8 cellular contexts compared by ENCODE assay signal in genomic region chr7:55365103-55365679, GRCh38. TPM values are rescaled to one million over a fixed set of nuclear protein-coding genes. Genes with fewer than 3 reads are reported as not detected.
DNase-seq lines count a peak whose midpoint lies in the region; ATAC-seq and TF ChIP-seq lines count a peak whose summit lies in the region.

A gene with protein sequence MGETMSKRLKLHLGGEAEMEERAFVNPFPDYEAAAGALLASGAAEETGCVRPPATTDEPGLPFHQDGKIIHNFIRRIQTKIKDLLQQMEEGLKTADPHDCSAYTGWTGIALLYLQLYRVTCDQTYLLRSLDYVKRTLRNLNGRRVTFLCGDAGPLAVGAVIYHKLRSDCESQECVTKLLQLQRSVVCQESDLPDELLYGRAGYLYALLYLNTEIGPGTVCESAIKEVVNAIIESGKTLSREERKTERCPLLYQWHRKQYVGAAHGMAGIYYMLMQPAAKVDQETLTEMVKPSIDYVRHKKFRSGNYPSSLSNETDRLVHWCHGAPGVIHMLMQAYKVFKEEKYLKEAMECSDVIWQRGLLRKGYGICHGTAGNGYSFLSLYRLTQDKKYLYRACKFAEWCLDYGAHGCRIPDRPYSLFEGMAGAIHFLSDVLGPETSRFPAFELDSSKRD (plus strand): TSS chr7:55365337. CDS start chr7:55366026, 689 bp downstream.

- H3K79me2 ChIP-seq in hepatocyte: peaks cover 3% of the 10 kb centered on the region

- peak within 1 kb of the TSS; percentile 99 for H3K27ac ChIP-seq in hepatocyte

- H3K4me1 ChIP-seq in hepatocyte (ENCODE audit: insufficient read depth): peaks cover 11% of the 10 kb centered on the region

- peak within 1 kb of the TSS; percentile 87 for H3K4me3 Mint-ChIP-seq in CD14-positive monocyte

- H3K36me3 ChIP-seq in hepatocyte (replicated peaks; ENCODE audit: insufficient read depth, low read depth): no peaks in the 10 kb centered on the region

- H3K9me3 ChIP-seq in hepatocyte (ENCODE audit: low read depth): no peaks in the 10 kb centered on the region

- under 1% methylated on average over 32 of the region's 32 CpGs for WGBS in hepatocyte (ENCODE audit: low lambda C conversion rate, missing lambda C conversion rate)

- peaks cover 20% of the 10 kb centered on the region for H3K4me1 Mint-ChIP-seq in CD14-positive monocyte

- DNase-seq in CD14-positive monocyte (ENCODE audit: low spot score): no peak
- peak; percentile 50 for DNase-seq in NOMO-1 treated with DMSO at 0.1 percent for 48 hours (lab: John Stamatoyannopoulos, UW; ENCODE audit: unreplicated experiment)
- DNase-seq in amniotic epithelial cell (ENCODE audit: low read depth): peak; percentile 33
- DNase-seq in hepatocyte (ENCODE audit: low spot score): no peak
- DNase-seq in retinal pigment epithelial cell (ENCODE audit: low read depth): no peak
- DNase-seq in 8988T: no peak

- intact Hi-C loops in CD14-positive monocyte (cut with micrococcal nuclease): loop anchor here (5.0 to 10.0 kb wide), 6 partner anchors 210 to 742 kb away; partner anchors contain the start of genes CHCHD2 (in 2 of the 2), CCT6A (in 1 of the 2), MRPS17 (in 1 of the 2) and NIPSNAP2 (in 1 of the 2)

- no peaks in the 10 kb centered on the region for H4K20me1 ChIP-seq in hepatocyte (ENCODE audit: insufficient read depth, poor library complexity, severe bottlenecking)

- H3K27me3 ChIP-seq in hepatocyte: no peaks in the 10 kb centered on the region

- TF ChIP-seq CTCF in CD14-positive monocyte (IDR thresholded peaks at IDR 0.05) (no peak), hepatocyte (IDR thresholded peaks at IDR 0.05; ENCODE audit: poor library complexity) (no peak), retinal pigment epithelial cell (conservative IDR thresholded peaks at IDR 0.05; ENCODE audit: low read depth, low read length) (no peak)

- H3K9me3 Mint-ChIP-seq in CD14-positive monocyte: no peaks in the 10 kb centered on the region

- peak within 1 kb of the TSS; percentile 94 for H2AFZ ChIP-seq in hepatocyte

- no peaks in the 10 kb centered on the region for H3K9me2 ChIP-seq in hepatocyte (replicated peaks; ENCODE audit: insufficient read depth)

- peak within 1 kb of the TSS; percentile 91 to 97 (median 96) for H3K27ac Mint-ChIP-seq in CD14-positive monocyte

- H3K36me3 Mint-ChIP-seq in CD14-positive monocyte: no peaks in the 10 kb centered on the region

- ATAC-seq in GM19351 (IDR thresholded peaks at IDR 0.05; ENCODE audit: unreplicated experiment): peak; percentile 36
- ATAC-seq in HG03378 (IDR thresholded peaks at IDR 0.05; ENCODE audit: unreplicated experiment): peak; percentile 43

- peaks cover 4 to 9% (median 7%) of the 10 kb centered on the region in 3 donors for H3K27me3 Mint-ChIP-seq in CD14-positive monocyte (ENCODE audit: low read depth in 3 of 3)

- H3K4me3 ChIP-seq in hepatocyte (peak within 1 kb of the TSS; percentile 68), retinal pigment epithelial cell (ENCODE audit: low read length) (peak within 1 kb of the TSS; percentile 99)

- H3K4me2 ChIP-seq in hepatocyte: peak within 1 kb of the TSS; percentile 76

RNA-seq across cellular contexts. Expression of the gene that starts here (rescaled TPM):
- 10 to 100 TPM in 1 of 2 donors, 1 to 10 TPM in 1; 8.3 to 11.8 TPM for polyA plus RNA-seq in CD14-positive monocyte
- total RNA-seq in hepatocyte: 14.1 and 14.8 TPM in 2 replicates
- polyA plus RNA-seq in hepatocyte: 13.5 and 16.2 TPM in 2 replicates

Comparison
In these comparisons a context has a peak if more than half of its experiments do, and no peak if none do; other contexts are left out.
1. DNase-seq: peak in NOMO-1 treated with DMSO at 0.1 percent for 48 hours (single experiment) and amniotic epithelial cell (single experiment); none in CD14-positive monocyte (single experiment), hepatocyte (single experiment), retinal pigment epithelial cell (single experiment) and 8988T (single experiment).